Comparison of ENCODE assay signal across 1 cellular context in genomic region chr6:11093591-11094410, GRCh38.
A peak's percentile ranks its signal among the peaks of the same experiment; 100 is the strongest.
TF ChIP-seq lines count a peak whose summit lies in the region.

Gene SMIM13 (plus strand): TSS chr6:11093834. CDS start chr6:11094314, 480 bp downstream.

TF ChIP-seq in GM12878, 131 proteins besides CTCF, POLR2A, EP300 and RAD21 (continued from another document and continues in another):
- TF ChIP-seq, protein P1, sequence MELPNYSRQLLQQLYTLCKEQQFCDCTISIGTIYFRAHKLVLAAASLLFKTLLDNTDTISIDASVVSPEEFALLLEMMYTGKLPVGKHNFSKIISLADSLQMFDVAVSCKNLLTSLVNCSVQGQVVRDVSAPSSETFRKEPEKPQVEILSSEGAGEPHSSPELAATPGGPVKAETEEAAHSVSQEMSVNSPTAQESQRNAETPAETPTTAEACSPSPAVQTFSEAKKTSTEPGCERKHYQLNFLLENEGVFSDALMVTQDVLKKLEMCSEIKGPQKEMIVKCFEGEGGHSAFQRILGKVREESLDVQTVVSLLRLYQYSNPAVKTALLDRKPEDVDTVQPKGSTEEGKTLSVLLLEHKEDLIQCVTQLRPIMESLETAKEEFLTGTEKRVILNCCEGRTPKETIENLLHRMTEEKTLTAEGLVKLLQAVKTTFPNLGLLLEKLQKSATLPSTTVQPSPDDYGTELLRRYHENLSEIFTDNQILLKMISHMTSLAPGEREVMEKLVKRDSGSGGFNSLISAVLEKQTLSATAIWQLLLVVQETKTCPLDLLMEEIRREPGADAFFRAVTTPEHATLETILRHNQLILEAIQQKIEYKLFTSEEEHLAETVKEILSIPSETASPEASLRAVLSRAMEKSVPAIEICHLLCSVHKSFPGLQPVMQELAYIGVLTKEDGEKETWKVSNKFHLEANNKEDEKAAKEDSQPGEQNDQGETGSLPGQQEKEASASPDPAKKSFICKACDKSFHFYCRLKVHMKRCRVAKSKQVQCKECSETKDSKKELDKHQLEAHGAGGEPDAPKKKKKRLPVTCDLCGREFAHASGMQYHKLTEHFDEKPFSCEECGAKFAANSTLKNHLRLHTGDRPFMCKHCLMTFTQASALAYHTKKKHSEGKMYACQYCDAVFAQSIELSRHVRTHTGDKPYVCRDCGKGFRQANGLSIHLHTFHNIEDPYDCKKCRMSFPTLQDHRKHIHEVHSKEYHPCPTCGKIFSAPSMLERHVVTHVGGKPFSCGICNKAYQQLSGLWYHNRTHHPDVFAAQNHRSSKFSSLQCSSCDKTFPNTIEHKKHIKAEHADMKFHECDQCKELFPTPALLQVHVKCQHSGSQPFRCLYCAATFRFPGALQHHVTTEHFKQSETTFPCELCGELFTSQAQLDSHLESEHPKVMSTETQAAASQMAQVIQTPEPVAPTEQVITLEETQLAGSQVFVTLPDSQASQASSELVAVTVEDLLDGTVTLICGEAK (IDR thresholded peaks at IDR 0.05; ENCODE audit: borderline replicate concordance), result no peak
- TF ChIP-seq DPF2 (IDR thresholded peaks at IDR 0.05) (peak; percentile 76; the same call in 1 of the 2 replicates), IRF4 (IDR thresholded peaks at IDR 0.05; ENCODE audit: low read depth, low read length) (no peak), ZNF592 (IDR thresholded peaks at IDR 0.05) (no peak), SPI1 (IDR thresholded peaks at IDR 0.05; ENCODE audit: borderline replicate concordance, insufficient read depth, low read depth, low read length) (no peak), E2F8 (IDR thresholded peaks at IDR 0.05; ENCODE audit: low read depth, partially characterized antibody) (no peak), LARP7 (IDR thresholded peaks at IDR 0.05) (peak; percentile 94), RELB (IDR thresholded peaks at IDR 0.05; ENCODE audit: low read depth) (no peak), BCL11A (IDR thresholded peaks at IDR 0.05; ENCODE audit: low read depth, low read length) (no peak), JUNB (IDR thresholded peaks at IDR 0.05) (no peak), BACH1 (IDR thresholded peaks at IDR 0.05; ENCODE audit: borderline replicate concordance) (peak; percentile 72; the same call in 1 of the 2 replicates), MEF2A (IDR thresholded peaks at IDR 0.05; ENCODE audit: insufficient read depth, low read depth, low read length) (no peak), CUX1 (IDR thresholded peaks at IDR 0.05; ENCODE audit: insufficient replicate concordance, low read depth, low read length) (no peak), ZSCAN29 (IDR thresholded peaks at IDR 0.05) (no peak), RAD51 (IDR thresholded peaks at IDR 0.05) (no peak), SUPT20H (IDR thresholded peaks at IDR 0.05; ENCODE audit: borderline replicate concordance, control insufficient read depth, low read depth, low read length) (no peak), RBBP5 (conservative IDR thresholded peaks at IDR 0.05) (no peak), CBX3 (IDR thresholded peaks at IDR 0.05; ENCODE audit: borderline replicate concordance, low read depth) (no peak), SREBF1 (IDR thresholded peaks at IDR 0.05; ENCODE audit: low read length) (peak; percentile 76), NRF1 (conservative IDR thresholded peaks at IDR 0.05; ENCODE audit: low read depth, low read length) (no peak), MEF2B (IDR thresholded peaks at IDR 0.05; ENCODE audit: partially characterized antibody, poor library complexity, severe bottlenecking) (no peak), NBN (IDR thresholded peaks at IDR 0.05) (no peak; the same call in 1 of the 2 replicates), ZZZ3 (IDR thresholded peaks at IDR 0.05; ENCODE audit: control insufficient read depth, insufficient read length, low read depth) (no peak)
- TF ChIP-seq, protein P2, sequence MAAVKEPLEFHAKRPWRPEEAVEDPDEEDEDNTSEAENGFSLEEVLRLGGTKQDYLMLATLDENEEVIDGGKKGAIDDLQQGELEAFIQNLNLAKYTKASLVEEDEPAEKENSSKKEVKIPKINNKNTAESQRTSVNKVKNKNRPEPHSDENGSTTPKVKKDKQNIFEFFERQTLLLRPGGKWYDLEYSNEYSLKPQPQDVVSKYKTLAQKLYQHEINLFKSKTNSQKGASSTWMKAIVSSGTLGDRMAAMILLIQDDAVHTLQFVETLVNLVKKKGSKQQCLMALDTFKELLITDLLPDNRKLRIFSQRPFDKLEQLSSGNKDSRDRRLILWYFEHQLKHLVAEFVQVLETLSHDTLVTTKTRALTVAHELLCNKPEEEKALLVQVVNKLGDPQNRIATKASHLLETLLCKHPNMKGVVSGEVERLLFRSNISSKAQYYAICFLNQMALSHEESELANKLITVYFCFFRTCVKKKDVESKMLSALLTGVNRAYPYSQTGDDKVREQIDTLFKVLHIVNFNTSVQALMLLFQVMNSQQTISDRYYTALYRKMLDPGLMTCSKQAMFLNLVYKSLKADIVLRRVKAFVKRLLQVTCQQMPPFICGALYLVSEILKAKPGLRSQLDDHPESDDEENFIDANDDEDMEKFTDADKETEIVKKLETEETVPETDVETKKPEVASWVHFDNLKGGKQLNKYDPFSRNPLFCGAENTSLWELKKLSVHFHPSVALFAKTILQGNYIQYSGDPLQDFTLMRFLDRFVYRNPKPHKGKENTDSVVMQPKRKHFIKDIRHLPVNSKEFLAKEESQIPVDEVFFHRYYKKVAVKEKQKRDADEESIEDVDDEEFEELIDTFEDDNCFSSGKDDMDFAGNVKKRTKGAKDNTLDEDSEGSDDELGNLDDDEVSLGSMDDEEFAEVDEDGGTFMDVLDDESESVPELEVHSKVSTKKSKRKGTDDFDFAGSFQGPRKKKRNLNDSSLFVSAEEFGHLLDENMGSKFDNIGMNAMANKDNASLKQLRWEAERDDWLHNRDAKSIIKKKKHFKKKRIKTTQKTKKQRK (IDR thresholded peaks at IDR 0.05; ENCODE audit: low read depth, low read length), result no peak
- TF ChIP-seq, protein P3, sequence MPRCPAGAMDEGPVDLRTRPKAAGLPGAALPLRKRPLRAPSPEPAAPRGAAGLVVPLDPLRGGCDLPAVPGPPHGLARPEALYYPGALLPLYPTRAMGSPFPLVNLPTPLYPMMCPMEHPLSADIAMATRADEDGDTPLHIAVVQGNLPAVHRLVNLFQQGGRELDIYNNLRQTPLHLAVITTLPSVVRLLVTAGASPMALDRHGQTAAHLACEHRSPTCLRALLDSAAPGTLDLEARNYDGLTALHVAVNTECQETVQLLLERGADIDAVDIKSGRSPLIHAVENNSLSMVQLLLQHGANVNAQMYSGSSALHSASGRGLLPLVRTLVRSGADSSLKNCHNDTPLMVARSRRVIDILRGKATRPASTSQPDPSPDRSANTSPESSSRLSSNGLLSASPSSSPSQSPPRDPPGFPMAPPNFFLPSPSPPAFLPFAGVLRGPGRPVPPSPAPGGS (IDR thresholded peaks at IDR 0.05; ENCODE audit: borderline replicate concordance, insufficient read depth, low read depth, low read length, poor library complexity, severe bottlenecking), result peak; percentile 28
- TF ChIP-seq, protein P4, sequence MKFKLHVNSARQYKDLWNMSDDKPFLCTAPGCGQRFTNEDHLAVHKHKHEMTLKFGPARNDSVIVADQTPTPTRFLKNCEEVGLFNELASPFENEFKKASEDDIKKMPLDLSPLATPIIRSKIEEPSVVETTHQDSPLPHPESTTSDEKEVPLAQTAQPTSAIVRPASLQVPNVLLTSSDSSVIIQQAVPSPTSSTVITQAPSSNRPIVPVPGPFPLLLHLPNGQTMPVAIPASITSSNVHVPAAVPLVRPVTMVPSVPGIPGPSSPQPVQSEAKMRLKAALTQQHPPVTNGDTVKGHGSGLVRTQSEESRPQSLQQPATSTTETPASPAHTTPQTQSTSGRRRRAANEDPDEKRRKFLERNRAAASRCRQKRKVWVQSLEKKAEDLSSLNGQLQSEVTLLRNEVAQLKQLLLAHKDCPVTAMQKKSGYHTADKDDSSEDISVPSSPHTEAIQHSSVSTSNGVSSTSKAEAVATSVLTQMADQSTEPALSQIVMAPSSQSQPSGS (IDR thresholded peaks at IDR 0.05; ENCODE audit: low read length), result no peak
